ENCODE assay signal across 1 cellular context in genomic region chr14:23154876-23155587, GRCh38.
TF ChIP-seq lines count a peak whose summit lies in the region.

No MANE protein-coding gene starts in this region.

TF ChIP-seq in K562, 482 proteins besides CTCF, POLR2A, EP300 and RAD21 (continued from another document and continues in another):
- peak; percentile 29; the same call in 1 of the 2 replicates for TF ChIP-seq NFIC (IDR thresholded peaks at IDR 0.05)
- no peak for TF ChIP-seq NR4A1 (CRISPR knock-in tag; IDR thresholded peaks at IDR 0.05)
- 0 out of 2 replicates have a peak, but pooled peaks have one; percentile 38 for TF ChIP-seq NR4A1 (tag; IDR thresholded peaks at IDR 0.05)
- TF ChIP-seq ZNF589 (CRISPR knock-in tag; IDR thresholded peaks at IDR 0.05; ENCODE audit: low read depth): no peak
- peak; percentile 39; the same call in 1 of the 2 replicates for TF ChIP-seq CTBP1 (IDR thresholded peaks at IDR 0.05; ENCODE audit: borderline replicate concordance)
- TF ChIP-seq ZNF347 (CRISPR knock-in tag; IDR thresholded peaks at IDR 0.05; ENCODE audit: low read depth): no peak
- TF ChIP-seq HSF4 (CRISPR knock-in tag; IDR thresholded peaks at IDR 0.05; ENCODE audit: borderline replicate concordance): no peak
- no peak for TF ChIP-seq EWSR1 (IDR thresholded peaks at IDR 0.05; ENCODE audit: borderline replicate concordance, low read depth, partially characterized antibody)
- peak; percentile 46; the same call in 1 of the 2 replicates for TF ChIP-seq ZBTB40 (IDR thresholded peaks at IDR 0.05)
- no peak for TF ChIP-seq ZBTB40 (CRISPR knock-in tag; IDR thresholded peaks at IDR 0.05)
- no peak for TF ChIP-seq POLR2AphosphoS2 (IDR thresholded peaks at IDR 0.05; ENCODE audit: low read length)
- TF ChIP-seq ID3 (CRISPR knock-in tag; IDR thresholded peaks at IDR 0.05): no peak
- no peak for TF ChIP-seq ID3 (tag; IDR thresholded peaks at IDR 0.05)
- TF ChIP-seq ZNF253 (CRISPR knock-in tag; conservative IDR thresholded peaks at IDR 0.05): no peak
- TF ChIP-seq ZSCAN32 (CRISPR knock-in tag; IDR thresholded peaks at IDR 0.05): no peak
- no peak for TF ChIP-seq ZBTB2 (IDR thresholded peaks at IDR 0.05)
- TF ChIP-seq ZNF354B (CRISPR knock-in tag; IDR thresholded peaks at IDR 0.05): no peak
- TF ChIP-seq DNMT1 (IDR thresholded peaks at IDR 0.05): no peak
- no peak for TF ChIP-seq MBD1 (CRISPR knock-in tag; IDR thresholded peaks at IDR 0.05)
- no peak for TF ChIP-seq ZNF586 (CRISPR knock-in tag; conservative IDR thresholded peaks at IDR 0.05)
- TF ChIP-seq NRF1 (conservative IDR thresholded peaks at IDR 0.05 in 1 of 2, IDR thresholded peaks at IDR 0.05 in 1 of 2): peak; percentile 63 to 69; a peak in 3 of 4 replicates
- no peak for TF ChIP-seq TCFL5 (CRISPR knock-in tag; conservative IDR thresholded peaks at IDR 0.05)
- TF ChIP-seq GTF2B (IDR thresholded peaks at IDR 0.05; ENCODE audit: extremely low read depth, insufficient read length): no peak
- TF ChIP-seq L3MBTL2 (IDR thresholded peaks at IDR 0.05): no peak
- TF ChIP-seq ZNF143 (CRISPR knock-in tag; IDR thresholded peaks at IDR 0.05): no peak
- no peak for TF ChIP-seq HOMEZ (CRISPR knock-in tag; IDR thresholded peaks at IDR 0.05)
- peak; percentile 98 for TF ChIP-seq MAFK (IDR thresholded peaks at IDR 0.05; ENCODE audit: low read length)
- no peak for TF ChIP-seq STAT6 (CRISPR knock-in tag; IDR thresholded peaks at IDR 0.05)
- TF ChIP-seq KAT8 (IDR thresholded peaks at IDR 0.05; ENCODE audit: low read depth): no peak
- no peak for TF ChIP-seq EGR1 (conservative IDR thresholded peaks at IDR 0.05)
- TF ChIP-seq ZBED1 (IDR thresholded peaks at IDR 0.05): no peak
- TF ChIP-seq BCLAF1 (IDR thresholded peaks at IDR 0.05; ENCODE audit: borderline replicate concordance in 1 of 2, control insufficient read depth in 1 of 2, low read depth in 2 of 2, low read length in 1 of 2): no peak
- TF ChIP-seq CBFA2T2 (conservative IDR thresholded peaks at IDR 0.05): peak; percentile 25; the same call in 1 of the 2 replicates
- 0 out of 4 replicates have a peak, but pooled peaks of 1 of the 2 experiments have one; percentile 17 for TF ChIP-seq TBL1XR1 (IDR thresholded peaks at IDR 0.05; ENCODE audit: low read length in 2 of 2)
- no peak for TF ChIP-seq NR2F6 (CRISPR knock-in tag; IDR thresholded peaks at IDR 0.05)
- TF ChIP-seq RNF2 (IDR thresholded peaks at IDR 0.05): no peak
